In the genomic region with DNA sequence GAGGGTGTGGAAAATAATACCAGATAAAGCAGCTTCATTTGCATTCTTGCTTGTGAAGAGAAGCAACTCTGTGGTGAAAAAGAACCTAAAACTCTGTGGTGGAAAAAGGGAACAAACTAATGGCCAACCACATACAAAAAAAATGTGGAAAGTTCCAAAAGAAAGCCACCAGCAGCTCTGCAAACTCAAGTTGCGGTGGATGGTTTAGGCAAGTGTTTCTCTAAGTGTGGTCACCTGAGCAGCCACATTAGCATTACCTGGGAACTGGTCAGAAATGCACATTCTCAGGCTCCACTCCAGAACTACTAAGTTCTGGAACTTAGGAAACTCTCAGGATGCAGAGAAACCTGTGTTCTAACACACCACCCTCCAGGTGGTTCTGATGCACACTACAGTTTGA, we compare ENCODE assay signal across 15 cellular contexts.
"Had no signal": no experiment of that assay in that cellular context is flagged by ENCODE, and none has a peak within 500 bp of the region (broad histone marks: within the 10 kb centered on the region; RNA-seq: fewer than 3 reads in every experiment).

No MANE protein-coding gene starts in this region.

- H3K9me3 ChIP-seq: esophagus muscularis mucosa, heart left ventricle, psoas muscle, right lobe of liver, spleen had no signal

- ATAC-seq: activated CD4-positive, alpha-beta T cell treated with anti-CD3 and anti-CD28 coated beads for 36 hours; heart left ventricle; left ventricle myocardium superior; psoas muscle; right lobe of liver; stimulated activated naive CD8-positive, alpha-beta T cell treated with anti-CD3 and anti-CD28 coated beads, Interleukin-15, Interleukin-2, amounts not matched to agents 100 U/mL and 50 U/mL, for 24 hours had no signal

- DNase-seq: activated CD4-positive, alpha-beta memory T cell treated with anti-CD3 and anti-CD28 coated beads, Interleukin-2, amount 10 ng/mL, durations not matched to agents 7 days and 5 days; activated CD4-positive, alpha-beta T cell treated with anti-CD3 and anti-CD28 coated beads for 36 hours; activated CD8-positive, alpha-beta memory T cell treated with anti-CD3 and anti-CD28 coated beads, Interleukin-2, amount 50 U/mL, for 4 hours; aorta; dorsolateral prefrontal cortex; heart left ventricle; left ventricle myocardium superior; mesendoderm; psoas muscle; right lobe of liver; spleen; stimulated activated CD4-positive, alpha-beta T cell treated with anti-CD3 and anti-CD28 coated beads, Interleukin-1b, Interleukin-23, amount 100 ng/mL, for 48 hours; stimulated activated naive CD8-positive, alpha-beta T cell treated with anti-CD3 and anti-CD28 coated beads, Interleukin-15, Interleukin-2, amounts not matched to agents 100 U/mL and 50 U/mL, for 24 hours; WERI-Rb-1 had no signal

- H3K27me3 ChIP-seq: dorsolateral prefrontal cortex, esophagus muscularis mucosa, heart left ventricle, right lobe of liver, spleen had no signal

- H3K4me3 ChIP-seq: dorsolateral prefrontal cortex, esophagus muscularis mucosa, heart left ventricle, psoas muscle, right lobe of liver, spleen had no signal

- H3K27ac ChIP-seq: dorsolateral prefrontal cortex, esophagus muscularis mucosa, heart left ventricle, psoas muscle, right lobe of liver, spleen, WERI-Rb-1 had no signal

- H3K36me3 ChIP-seq: esophagus muscularis mucosa, heart left ventricle, right lobe of liver, spleen, WERI-Rb-1 had no signal
